ENCODE assay signal across 1 cellular context in the genomic region with DNA sequence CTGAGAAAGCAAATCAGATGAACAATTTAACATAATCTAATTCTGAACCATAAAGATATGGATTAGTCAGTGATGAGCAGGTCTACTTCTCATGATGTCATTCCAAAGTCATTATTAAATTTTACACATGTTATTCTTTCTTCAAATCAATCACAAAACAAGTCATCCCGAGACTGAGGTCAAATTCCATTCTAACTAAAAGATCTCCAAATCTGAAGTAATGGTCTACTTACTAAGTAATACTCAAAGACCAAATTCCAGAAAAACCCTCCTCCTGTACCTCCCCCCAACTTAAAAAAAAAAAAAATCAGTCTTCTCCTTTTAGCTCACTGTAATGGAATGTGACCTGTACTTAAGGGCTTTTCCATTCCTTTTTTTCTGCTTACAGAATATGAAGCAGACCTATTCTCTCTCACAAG.
TF ChIP-seq lines count a peak whose summit lies in the region.

No MANE protein-coding gene starts in this region.

TF ChIP-seq in HEK293, 187 proteins besides CTCF, POLR2A, EP300 and RAD21 (continued from another document and continues in another):
- TF ChIP-seq, protein P1, sequence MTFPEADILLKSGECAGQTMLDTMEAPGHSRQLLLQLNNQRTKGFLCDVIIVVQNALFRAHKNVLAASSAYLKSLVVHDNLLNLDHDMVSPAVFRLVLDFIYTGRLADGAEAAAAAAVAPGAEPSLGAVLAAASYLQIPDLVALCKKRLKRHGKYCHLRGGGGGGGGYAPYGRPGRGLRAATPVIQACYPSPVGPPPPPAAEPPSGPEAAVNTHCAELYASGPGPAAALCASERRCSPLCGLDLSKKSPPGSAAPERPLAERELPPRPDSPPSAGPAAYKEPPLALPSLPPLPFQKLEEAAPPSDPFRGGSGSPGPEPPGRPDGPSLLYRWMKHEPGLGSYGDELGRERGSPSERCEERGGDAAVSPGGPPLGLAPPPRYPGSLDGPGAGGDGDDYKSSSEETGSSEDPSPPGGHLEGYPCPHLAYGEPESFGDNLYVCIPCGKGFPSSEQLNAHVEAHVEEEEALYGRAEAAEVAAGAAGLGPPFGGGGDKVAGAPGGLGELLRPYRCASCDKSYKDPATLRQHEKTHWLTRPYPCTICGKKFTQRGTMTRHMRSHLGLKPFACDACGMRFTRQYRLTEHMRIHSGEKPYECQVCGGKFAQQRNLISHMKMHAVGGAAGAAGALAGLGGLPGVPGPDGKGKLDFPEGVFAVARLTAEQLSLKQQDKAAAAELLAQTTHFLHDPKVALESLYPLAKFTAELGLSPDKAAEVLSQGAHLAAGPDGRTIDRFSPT (tag by site-specific recombination; IDR thresholded peaks at IDR 0.05), result peak; percentile 88
- no peak for TF ChIP-seq MYNN (tag by site-specific recombination; IDR thresholded peaks at IDR 0.05; ENCODE audit: borderline replicate concordance)
- TF ChIP-seq ZNF394 (tag by site-specific recombination; IDR thresholded peaks at IDR 0.05; ENCODE audit: borderline replicate concordance), result 0 out of 2 replicates have a peak, but pooled peaks have one; percentile 22
- TF ChIP-seq HOXA7 (CRISPR knock-in tag; IDR thresholded peaks at IDR 0.05; ENCODE audit: borderline replicate concordance), result no peak
- TF ChIP-seq, protein P2, sequence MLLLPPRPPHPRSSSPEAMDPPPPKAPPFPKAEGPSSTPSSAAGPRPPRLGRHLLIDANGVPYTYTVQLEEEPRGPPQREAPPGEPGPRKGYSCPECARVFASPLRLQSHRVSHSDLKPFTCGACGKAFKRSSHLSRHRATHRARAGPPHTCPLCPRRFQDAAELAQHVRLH (tag by site-specific recombination; IDR thresholded peaks at IDR 0.05), result no peak
- no peak for TF ChIP-seq ZNF354C (tag by site-specific recombination; IDR thresholded peaks at IDR 0.05; ENCODE audit: borderline replicate concordance, low read depth)
- no peak for TF ChIP-seq ZNF785 (tag by site-specific recombination; IDR thresholded peaks at IDR 0.05)
- no peak for TF ChIP-seq ZNF621 (tag by site-specific recombination; IDR thresholded peaks at IDR 0.05)
- TF ChIP-seq, protein P3, sequence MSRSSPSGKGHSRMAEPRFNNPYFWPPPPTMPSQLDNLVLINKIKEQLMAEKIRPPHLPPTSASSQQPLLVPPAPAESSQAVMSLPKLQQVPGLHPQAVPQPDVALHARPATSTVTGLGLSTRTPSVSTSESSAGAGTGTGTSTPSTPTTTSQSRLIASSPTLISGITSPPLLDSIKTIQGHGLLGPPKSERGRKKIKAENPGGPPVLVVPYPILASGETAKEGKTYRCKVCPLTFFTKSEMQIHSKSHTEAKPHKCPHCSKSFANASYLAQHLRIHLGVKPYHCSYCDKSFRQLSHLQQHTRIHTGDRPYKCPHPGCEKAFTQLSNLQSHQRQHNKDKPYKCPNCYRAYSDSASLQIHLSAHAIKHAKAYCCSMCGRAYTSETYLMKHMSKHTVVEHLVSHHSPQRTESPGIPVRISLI (tag by site-specific recombination; IDR thresholded peaks at IDR 0.05), result peak; percentile 97
- TF ChIP-seq, protein P4, sequence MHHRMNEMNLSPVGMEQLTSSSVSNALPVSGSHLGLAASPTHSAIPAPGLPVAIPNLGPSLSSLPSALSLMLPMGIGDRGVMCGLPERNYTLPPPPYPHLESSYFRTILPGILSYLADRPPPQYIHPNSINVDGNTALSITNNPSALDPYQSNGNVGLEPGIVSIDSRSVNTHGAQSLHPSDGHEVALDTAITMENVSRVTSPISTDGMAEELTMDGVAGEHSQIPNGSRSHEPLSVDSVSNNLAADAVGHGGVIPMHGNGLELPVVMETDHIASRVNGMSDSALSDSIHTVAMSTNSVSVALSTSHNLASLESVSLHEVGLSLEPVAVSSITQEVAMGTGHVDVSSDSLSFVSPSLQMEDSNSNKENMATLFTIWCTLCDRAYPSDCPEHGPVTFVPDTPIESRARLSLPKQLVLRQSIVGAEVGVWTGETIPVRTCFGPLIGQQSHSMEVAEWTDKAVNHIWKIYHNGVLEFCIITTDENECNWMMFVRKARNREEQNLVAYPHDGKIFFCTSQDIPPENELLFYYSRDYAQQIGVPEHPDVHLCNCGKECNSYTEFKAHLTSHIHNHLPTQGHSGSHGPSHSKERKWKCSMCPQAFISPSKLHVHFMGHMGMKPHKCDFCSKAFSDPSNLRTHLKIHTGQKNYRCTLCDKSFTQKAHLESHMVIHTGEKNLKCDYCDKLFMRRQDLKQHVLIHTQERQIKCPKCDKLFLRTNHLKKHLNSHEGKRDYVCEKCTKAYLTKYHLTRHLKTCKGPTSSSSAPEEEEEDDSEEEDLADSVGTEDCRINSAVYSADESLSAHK (tag by site-specific recombination; IDR thresholded peaks at IDR 0.05), result no peak
- no peak for TF ChIP-seq ZNF221 (tag by site-specific recombination; IDR thresholded peaks at IDR 0.05; ENCODE audit: borderline replicate concordance)
- TF ChIP-seq ZNF548 (tag by site-specific recombination; IDR thresholded peaks at IDR 0.05), result no peak
- TF ChIP-seq ZNF24 (tag by site-specific recombination; IDR thresholded peaks at IDR 0.05), result no peak
- no peak for TF ChIP-seq ZNF610 (tag by site-specific recombination; IDR thresholded peaks at IDR 0.05; ENCODE audit: borderline replicate concordance)
- TF ChIP-seq ZNF747 (tag by site-specific recombination; IDR thresholded peaks at IDR 0.05), result no peak
- TF ChIP-seq OVOL3 (tag by site-specific recombination; IDR thresholded peaks at IDR 0.05), result no peak
- TF ChIP-seq ZNF350 (tag by site-specific recombination; IDR thresholded peaks at IDR 0.05), result no peak
- TF ChIP-seq GLI4 (tag by site-specific recombination; IDR thresholded peaks at IDR 0.05), result no peak
- TF ChIP-seq, protein P5, sequence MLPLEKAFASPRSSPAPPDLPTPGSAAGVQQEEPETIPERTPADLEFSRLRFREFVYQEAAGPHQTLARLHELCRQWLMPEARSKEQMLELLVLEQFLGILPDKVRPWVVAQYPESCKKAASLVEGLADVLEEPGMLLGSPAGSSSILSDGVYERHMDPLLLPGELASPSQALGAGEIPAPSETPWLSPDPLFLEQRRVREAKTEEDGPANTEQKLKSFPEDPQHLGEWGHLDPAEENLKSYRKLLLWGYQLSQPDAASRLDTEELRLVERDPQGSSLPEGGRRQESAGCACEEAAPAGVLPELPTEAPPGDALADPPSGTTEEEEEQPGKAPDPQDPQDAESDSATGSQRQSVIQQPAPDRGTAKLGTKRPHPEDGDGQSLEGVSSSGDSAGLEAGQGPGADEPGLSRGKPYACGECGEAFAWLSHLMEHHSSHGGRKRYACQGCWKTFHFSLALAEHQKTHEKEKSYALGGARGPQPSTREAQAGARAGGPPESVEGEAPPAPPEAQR (tag by site-specific recombination; IDR thresholded peaks at IDR 0.05), result no peak
- no peak for TF ChIP-seq ZNF585B (tag by site-specific recombination; IDR thresholded peaks at IDR 0.05)
- no peak for TF ChIP-seq ZNF529 (tag by site-specific recombination; IDR thresholded peaks at IDR 0.05; ENCODE audit: insufficient replicate concordance)
- TF ChIP-seq ZNF624 (tag by site-specific recombination; IDR thresholded peaks at IDR 0.05), result no peak
- TF ChIP-seq ZNF701 (tag by site-specific recombination; IDR thresholded peaks at IDR 0.05), result no peak
- TF ChIP-seq, protein P6, sequence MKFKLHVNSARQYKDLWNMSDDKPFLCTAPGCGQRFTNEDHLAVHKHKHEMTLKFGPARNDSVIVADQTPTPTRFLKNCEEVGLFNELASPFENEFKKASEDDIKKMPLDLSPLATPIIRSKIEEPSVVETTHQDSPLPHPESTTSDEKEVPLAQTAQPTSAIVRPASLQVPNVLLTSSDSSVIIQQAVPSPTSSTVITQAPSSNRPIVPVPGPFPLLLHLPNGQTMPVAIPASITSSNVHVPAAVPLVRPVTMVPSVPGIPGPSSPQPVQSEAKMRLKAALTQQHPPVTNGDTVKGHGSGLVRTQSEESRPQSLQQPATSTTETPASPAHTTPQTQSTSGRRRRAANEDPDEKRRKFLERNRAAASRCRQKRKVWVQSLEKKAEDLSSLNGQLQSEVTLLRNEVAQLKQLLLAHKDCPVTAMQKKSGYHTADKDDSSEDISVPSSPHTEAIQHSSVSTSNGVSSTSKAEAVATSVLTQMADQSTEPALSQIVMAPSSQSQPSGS (tag by site-specific recombination; IDR thresholded peaks at IDR 0.05; ENCODE audit: low read depth), result peak; percentile 91
- TF ChIP-seq SP2 (tag by site-specific recombination; IDR thresholded peaks at IDR 0.05), result 0 out of 2 replicates have a peak, but pooled peaks have one; percentile 15
- 0 out of 2 replicates have a peak, but pooled peaks have one; percentile 24 for TF ChIP-seq BCL11A (tag by site-specific recombination; IDR thresholded peaks at IDR 0.05; ENCODE audit: low read depth)
- TF ChIP-seq, protein P7, sequence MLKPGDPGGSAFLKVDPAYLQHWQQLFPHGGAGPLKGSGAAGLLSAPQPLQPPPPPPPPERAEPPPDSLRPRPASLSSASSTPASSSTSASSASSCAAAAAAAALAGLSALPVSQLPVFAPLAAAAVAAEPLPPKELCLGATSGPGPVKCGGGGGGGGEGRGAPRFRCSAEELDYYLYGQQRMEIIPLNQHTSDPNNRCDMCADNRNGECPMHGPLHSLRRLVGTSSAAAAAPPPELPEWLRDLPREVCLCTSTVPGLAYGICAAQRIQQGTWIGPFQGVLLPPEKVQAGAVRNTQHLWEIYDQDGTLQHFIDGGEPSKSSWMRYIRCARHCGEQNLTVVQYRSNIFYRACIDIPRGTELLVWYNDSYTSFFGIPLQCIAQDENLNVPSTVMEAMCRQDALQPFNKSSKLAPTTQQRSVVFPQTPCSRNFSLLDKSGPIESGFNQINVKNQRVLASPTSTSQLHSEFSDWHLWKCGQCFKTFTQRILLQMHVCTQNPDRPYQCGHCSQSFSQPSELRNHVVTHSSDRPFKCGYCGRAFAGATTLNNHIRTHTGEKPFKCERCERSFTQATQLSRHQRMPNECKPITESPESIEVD (tag by site-specific recombination; IDR thresholded peaks at IDR 0.05), result peak; percentile 98
- peak; percentile 43; the same call in 1 of the 2 replicates for TF ChIP-seq ZXDB (tag by site-specific recombination; IDR thresholded peaks at IDR 0.05)
- TF ChIP-seq ZBTB20 (tag by site-specific recombination; IDR thresholded peaks at IDR 0.05), result no peak
- TF ChIP-seq HOXC10 (CRISPR knock-in tag; IDR thresholded peaks at IDR 0.05), result no peak
- TF ChIP-seq ZBTB21 (tag by site-specific recombination; IDR thresholded peaks at IDR 0.05), result peak; percentile 63; the same call in 1 of the 2 replicates
- no peak for TF ChIP-seq YY2 (tag by site-specific recombination; IDR thresholded peaks at IDR 0.05)
- no peak for TF ChIP-seq IKZF3 (tag by site-specific recombination; IDR thresholded peaks at IDR 0.05)
- TF ChIP-seq ZNF311 (tag by site-specific recombination; IDR thresholded peaks at IDR 0.05; ENCODE audit: borderline replicate concordance), result no peak
- TF ChIP-seq ZNF473 (tag by site-specific recombination; IDR thresholded peaks at IDR 0.05), result no peak
- TF ChIP-seq ZNF426 (tag by site-specific recombination; IDR thresholded peaks at IDR 0.05), result no peak; the same call in 1 of the 2 replicates
- no peak for TF ChIP-seq ZNF248 (tag by site-specific recombination; IDR thresholded peaks at IDR 0.05)
- TF ChIP-seq, protein P8, sequence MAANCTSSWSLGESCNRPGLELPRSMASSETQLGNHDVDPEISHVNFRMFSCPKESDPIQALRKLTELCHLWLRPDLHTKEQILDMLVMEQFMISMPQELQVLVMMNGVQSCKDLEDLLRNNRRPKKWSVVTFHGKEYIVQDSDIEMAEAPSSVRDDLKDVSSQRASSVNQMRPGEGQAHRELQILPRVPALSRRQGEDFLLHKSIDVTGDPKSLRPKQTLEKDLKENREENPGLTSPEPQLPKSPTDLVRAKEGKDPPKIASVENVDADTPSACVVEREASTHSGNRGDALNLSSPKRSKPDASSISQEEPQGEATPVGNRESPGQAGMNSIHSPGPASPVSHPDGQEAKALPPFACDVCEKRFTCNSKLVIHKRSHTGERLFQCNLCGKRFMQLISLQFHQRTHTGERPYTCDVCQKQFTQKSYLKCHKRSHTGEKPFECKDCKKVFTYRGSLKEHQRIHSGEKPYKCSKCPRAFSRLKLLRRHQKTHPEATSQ (tag by site-specific recombination; IDR thresholded peaks at IDR 0.05), result no peak
- 0 out of 2 replicates have a peak, but pooled peaks have one; percentile 14 for TF ChIP-seq ZNF146 (tag by site-specific recombination; IDR thresholded peaks at IDR 0.05)
- TF ChIP-seq ZNF670 (tag by site-specific recombination; IDR thresholded peaks at IDR 0.05; ENCODE audit: low read depth), result no peak
- no peak for TF ChIP-seq ZNF76 (tag by site-specific recombination; IDR thresholded peaks at IDR 0.05; ENCODE audit: borderline replicate concordance, low read depth)
- TF ChIP-seq ZNF19 (tag by site-specific recombination; IDR thresholded peaks at IDR 0.05; ENCODE audit: low read depth), result no peak
- TF ChIP-seq ZNF10 (tag by site-specific recombination; IDR thresholded peaks at IDR 0.05), result no peak
- no peak for TF ChIP-seq ZNF555 (tag by site-specific recombination; conservative IDR thresholded peaks at IDR 0.05)
- no peak for TF ChIP-seq ZFP3 (tag by site-specific recombination; IDR thresholded peaks at IDR 0.05; ENCODE audit: low read depth)
- TF ChIP-seq ZNF664 (tag by site-specific recombination; IDR thresholded peaks at IDR 0.05), result no peak
- no peak for TF ChIP-seq ZNF155 (tag by site-specific recombination; IDR thresholded peaks at IDR 0.05)
- no peak; the same call in 1 of the 2 replicates for TF ChIP-seq ZSCAN23 (tag by site-specific recombination; IDR thresholded peaks at IDR 0.05)
- TF ChIP-seq ZNF544 (tag by site-specific recombination; IDR thresholded peaks at IDR 0.05), result no peak
- TF ChIP-seq GLIS1 (tag by site-specific recombination; IDR thresholded peaks at IDR 0.05), result no peak
- no peak for TF ChIP-seq ZNF132 (tag by site-specific recombination; IDR thresholded peaks at IDR 0.05; ENCODE audit: borderline replicate concordance)
- no peak for TF ChIP-seq KLF9 (tag by site-specific recombination; IDR thresholded peaks at IDR 0.05; ENCODE audit: low read depth)
- TF ChIP-seq ZNF560 (tag by site-specific recombination; IDR thresholded peaks at IDR 0.05; ENCODE audit: borderline replicate concordance), result no peak
- TF ChIP-seq ZNF660 (tag by site-specific recombination; IDR thresholded peaks at IDR 0.05), result no peak
- TF ChIP-seq, protein P9, sequence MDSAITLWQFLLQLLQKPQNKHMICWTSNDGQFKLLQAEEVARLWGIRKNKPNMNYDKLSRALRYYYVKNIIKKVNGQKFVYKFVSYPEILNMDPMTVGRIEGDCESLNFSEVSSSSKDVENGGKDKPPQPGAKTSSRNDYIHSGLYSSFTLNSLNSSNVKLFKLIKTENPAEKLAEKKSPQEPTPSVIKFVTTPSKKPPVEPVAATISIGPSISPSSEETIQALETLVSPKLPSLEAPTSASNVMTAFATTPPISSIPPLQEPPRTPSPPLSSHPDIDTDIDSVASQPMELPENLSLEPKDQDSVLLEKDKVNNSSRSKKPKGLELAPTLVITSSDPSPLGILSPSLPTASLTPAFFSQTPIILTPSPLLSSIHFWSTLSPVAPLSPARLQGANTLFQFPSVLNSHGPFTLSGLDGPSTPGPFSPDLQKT (IDR thresholded peaks at IDR 0.05; ENCODE audit: borderline replicate concordance, low read depth, low read length), result no peak
- peak; percentile 28; the same call in 1 of the 2 replicates for TF ChIP-seq OSR2 (tag by site-specific recombination; IDR thresholded peaks at IDR 0.05)
- TF ChIP-seq ZFP41 (tag by site-specific recombination; IDR thresholded peaks at IDR 0.05; ENCODE audit: borderline replicate concordance), result no peak
- no peak for TF ChIP-seq ZNF423 (tag by site-specific recombination; IDR thresholded peaks at IDR 0.05)
